ENCODE assay signal across 9 cellular contexts in genomic region chr2:183059561-183059960, GRCh38. TPM values are rescaled to one million over a fixed set of nuclear protein-coding genes. Genes with fewer than 3 reads are reported as not detected.
A peak's percentile ranks its signal among the peaks of the same experiment; 100 is the strongest.
DNase-seq lines count a peak whose midpoint lies in the region; ATAC-seq and TF ChIP-seq lines count a peak whose summit lies in the region.
"Had no signal": no experiment of that assay in that cellular context is flagged by ENCODE, and none has a peak within 500 bp of the region (broad histone marks: within the 10 kb centered on the region; RNA-seq: fewer than 3 reads in every experiment).

No MANE protein-coding gene starts in this region.

- DNase-seq in AG08395 (ENCODE audit: low spot score) = peak; percentile 80
- DNase-seq in IMR-90 = peak; percentile 89
- peak; percentile 91 for DNase-seq in astrocyte of the spinal cord (ENCODE audit: low read depth, low spot score)
- DNase-seq in iris pigment epithelial cell (ENCODE audit: low read depth) = peak; percentile 94
- no peak for DNase-seq in COR-L47 (lab: John Stamatoyannopoulos, UW)
- no peak for DNase-seq in NCI-H1105 treated with DMSO at 0.1 percent for 48 hours (lab: John Stamatoyannopoulos, UW)
- DNase-seq: CD4-positive, alpha-beta memory T cell had no signal

- H3K27me3 ChIP-seq in IMR-90 (ENCODE audit: control insufficient read depth, insufficient read depth, low read length) = no peaks in the 10 kb centered on the region

- H2BK20ac ChIP-seq in IMR-90 (ENCODE audit: low read depth, low read length) = peak overlapping the region; percentile 90; the same call in 1 of the 2 replicates

- H3K36me3 ChIP-seq in IMR-90 (ENCODE audit: control insufficient read depth, insufficient read depth, low read length) = no peaks in the 10 kb centered on the region

- ATAC-seq in IMR-90 (ENCODE audit: low read depth) (peak; percentile 86), GM19397 (IDR thresholded peaks at IDR 0.05; ENCODE audit: unreplicated experiment) (no peak), HG02623 (IDR thresholded peaks at IDR 0.05; ENCODE audit: unreplicated experiment) (no peak)

- H3K4me2 ChIP-seq in IMR-90 (ENCODE audit: low read depth, low read length) = peak overlapping the region; percentile 31; the same call in 1 of the 2 replicates

- peak overlapping the region; percentile 45; the same call in 1 of the 2 replicates for H3K14ac ChIP-seq in IMR-90 (replicated peaks; ENCODE audit: low read depth, low read length)

- no peaks in the 10 kb centered on the region for H3K9me1 ChIP-seq in IMR-90 (ENCODE audit: insufficient read depth, low read length)

- TF ChIP-seq CTCF in IMR-90 (conservative IDR thresholded peaks at IDR 0.05; ENCODE audit: low read depth, low read length) (no peak), astrocyte of the spinal cord (IDR thresholded peaks at IDR 0.05; ENCODE audit: low read depth, low read length) (no peak)

- no peaks in the 10 kb centered on the region for H3K4me1 ChIP-seq in IMR-90 (ENCODE audit: control insufficient read depth, insufficient read depth, low read length)

- H3K18ac ChIP-seq in IMR-90 (ENCODE audit: low read depth, low read length) = no peak overlapping the region

- in situ Hi-C loops in IMR-90 (cut with MboI; ENCODE audit: low sequenced_read_pairs) = no loop called here
- in situ Hi-C loops in astrocyte of the spinal cord (cut with HindIII; ENCODE audit: low sequenced_read_pairs) = no loop called here

- 0 out of 3 replicates have a peak overlapping the region, but pooled peaks have one; percentile 32 for H2BK15ac ChIP-seq in IMR-90 (ENCODE audit: low read depth, low read length)

- no peak overlapping the region for H3K4me3 ChIP-seq in IMR-90 (ENCODE audit: insufficient read depth, low read depth, low read length)
- no peak overlapping the region for H3K4me3 ChIP-seq in astrocyte of the spinal cord (ENCODE audit: low read depth, low read length)

- H2AK9ac ChIP-seq in IMR-90 (replicated peaks; ENCODE audit: low read depth, low read length, poor library complexity) = no peak overlapping the region

- no peaks in the 10 kb centered on the region for H3K9me3 ChIP-seq in IMR-90 (ENCODE audit: control insufficient read depth, insufficient read depth, low read length)

- H3K27ac ChIP-seq in IMR-90 (ENCODE audit: insufficient read depth, low read length) = no peak overlapping the region

- no peaks in the 10 kb centered on the region for H3K79me1 ChIP-seq in IMR-90 (ENCODE audit: low read depth in 1 of 2, low read length in 2 of 2)

- no peak overlapping the region for H3K9ac ChIP-seq in IMR-90 (ENCODE audit: low read depth, low read length)

- no peak for TF ChIP-seq POLR2A in IMR-90 (IDR thresholded peaks at IDR 0.05; ENCODE audit: low read depth, low read length)

- WGBS in IMR-90 (ENCODE audit: extremely low coverage in 2 of 2, insufficient read length in 1 of 2), 2 experiments = no CpG with 5 or more reads among the region's 1 CpG

- no peak overlapping the region for H2AFZ ChIP-seq in IMR-90 (replicated peaks; ENCODE audit: low read length, poor library complexity)

- no peak overlapping the region for H3K23ac ChIP-seq in IMR-90 (ENCODE audit: low read depth, low read length)

- H3K4ac ChIP-seq in IMR-90 (ENCODE audit: low read depth, low read length) = peak overlapping the region; percentile 85; the same call in 1 of the 2 replicates

- no peak overlapping the region for H3K56ac ChIP-seq in IMR-90 (ENCODE audit: extremely low read depth, insufficient read depth, low read length)

- no TSS peak for BruUV-seq in IMR-90 (replicated peaks; lab: Mats Ljungman, UMichigan)

- no peak overlapping the region for H4K8ac ChIP-seq in IMR-90 (ENCODE audit: low read depth in 2 of 2, low read length in 2 of 2)

- H2BK5ac ChIP-seq in IMR-90 (ENCODE audit: low read depth, low read length, poor library complexity, severe bottlenecking) = peak overlapping the region; percentile 67

- intact Hi-C loops in IMR-90 (cut with micrococcal nuclease) = no loop called here

- no peak overlapping the region for H2AK5ac ChIP-seq in IMR-90 (ENCODE audit: low read depth, low read length)

- dilution Hi-C loops in IMR-90 (cut with HindIII; ENCODE audit: low sequenced_read_pairs, unreplicated experiment) = no loop called here

- 0 out of 2 replicates have a peak overlapping the region, but pooled peaks have one; percentile 4 for H4K5ac ChIP-seq in IMR-90 (ENCODE audit: low read depth, low read length)

- H4K20me1 ChIP-seq in IMR-90 (ENCODE audit: insufficient read depth, low read length) = no peaks in the 10 kb centered on the region

- H2BK120ac ChIP-seq in IMR-90 (ENCODE audit: low read depth, low read length) = peak overlapping the region; percentile 92

- no peak overlapping the region for H4K91ac ChIP-seq in IMR-90 (ENCODE audit: insufficient read depth, low read depth, low read length)

- TF ChIP-seq RAD21 in IMR-90 (IDR thresholded peaks at IDR 0.05; ENCODE audit: low read length) = no peak

- POLR2A ChIA-PET in IMR-90 (lab: Charles Lee; ENCODE audit: unreplicated experiment) = no interaction called here

- CTCF ChIA-PET in IMR-90 (lab: Yijun Ruan, JAX) = interaction anchor here (0.6 kb wide), 1 partner anchor 24 kb away, joined by 3 read pairs; no protein-coding TSS in a partner anchor

TF ChIP-seq in IMR-90, 13 proteins besides CTCF, POLR2A, EP300 and RAD21:
- TF ChIP-seq RCOR1 (IDR thresholded peaks at IDR 0.05; ENCODE audit: insufficient replicate concordance, low read length) (no peak), MAFK (IDR thresholded peaks at IDR 0.05; ENCODE audit: low read depth, low read length) (peak; percentile 96), ELK1 (IDR thresholded peaks at IDR 0.05; ENCODE audit: borderline replicate concordance, low read depth, low read length) (no peak), FOS (IDR thresholded peaks at IDR 0.05; ENCODE audit: low read depth, low read length) (peak; percentile 70; the same call in 1 of the 2 replicates), NFE2L2 (IDR thresholded peaks at IDR 0.05; ENCODE audit: low read depth, low read length) (peak; percentile 100), CEBPB (IDR thresholded peaks at IDR 0.05; ENCODE audit: low read depth, low read length) (peak; percentile 22; the same call in 1 of the 2 replicates)

RNA-seq across cellular contexts. Expression of gene DUSP19, which starts 19.0 kb away (rescaled TPM):
- 1.4 and 2.5 TPM in 2 replicates for total RNA-seq in IMR-90 (2012; rRNA removed)
- polyA plus RNA-seq in IMR-90 (2012; rRNA removed) = 0.46 and 0.86 TPM in 2 replicates
- 0.14 and 0.18 TPM in 2 replicates for polyA plus RNA-seq in IMR-90 (2012; cell fraction: cytosol; rRNA removed)
- polyA plus RNA-seq in IMR-90 (2012; cell fraction: nucleus; rRNA removed; ENCODE audit: low replicate concordance) = 0.04 and 0.44 TPM in 2 replicates

RNA-seq across cellular contexts. Expression of gene NCKAP1, which starts 21.3 kb away (rescaled TPM):
- 160 and 188 TPM in 2 replicates for total RNA-seq in IMR-90 (2012; rRNA removed)
- 63.5 and 91.1 TPM in 2 replicates for polyA plus RNA-seq in IMR-90 (2012; rRNA removed)
- 14.3 and 16.6 TPM in 2 replicates for polyA plus RNA-seq in IMR-90 (2012; cell fraction: cytosol; rRNA removed)
- 5.6 and 63.7 TPM in 2 replicates for polyA plus RNA-seq in IMR-90 (2012; cell fraction: nucleus; rRNA removed; ENCODE audit: low replicate concordance)

Comparison
In these comparisons a context has a peak if more than half of its experiments do, and no peak if none do; other contexts are left out.
1. DNase-seq: peak in AG08395 (single experiment), IMR-90 (single experiment), astrocyte of the spinal cord (single experiment) and iris pigment epithelial cell (single experiment); none in COR-L47 (single experiment) and NCI-H1105 treated with DMSO at 0.1 percent for 48 hours (single experiment).